20 cellular contexts compared by ENCODE assay signal in the genomic region with DNA sequence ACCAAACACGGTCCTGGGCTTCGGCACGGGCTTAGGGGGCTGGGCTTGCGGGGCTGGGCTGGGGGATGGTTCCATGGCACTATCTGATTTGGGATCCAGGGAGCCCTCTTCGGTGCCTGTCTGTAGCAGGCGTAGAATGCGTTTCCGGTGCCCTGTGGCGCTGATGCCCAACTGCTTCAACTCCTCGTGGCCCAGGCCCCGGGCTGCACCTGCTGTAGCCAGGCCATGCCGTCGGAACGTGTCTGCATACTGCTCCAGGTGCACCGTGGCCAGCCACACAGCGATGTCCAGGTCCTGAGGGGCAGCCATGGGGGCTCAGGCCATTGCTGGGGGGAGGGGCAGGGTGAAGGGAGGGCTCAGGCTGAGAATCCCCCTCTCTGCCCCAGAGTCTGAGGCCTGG. TPM values are rescaled to one million over a fixed set of nuclear protein-coding genes. Genes with fewer than 3 reads are reported as not detected.
A peak's percentile ranks its signal among the peaks of the same experiment; 100 is the strongest.
DNase-seq lines count a peak whose midpoint lies in the region; ATAC-seq and TF ChIP-seq lines count a peak whose summit lies in the region.
"Had no signal": no experiment of that assay in that cellular context is flagged by ENCODE, and none has a peak within 500 bp of the region (broad histone marks: within the 10 kb centered on the region; RNA-seq: fewer than 3 reads in every experiment).

No MANE protein-coding gene starts in this region.

- H3K27me3 ChIP-seq in iPS-20b (ENCODE audit: insufficient read depth, low read length) (no peaks in the 10 kb centered on the region), gastrocnemius medialis (peaks cover 0 to 7% (median 2%) of the 10 kb centered on the region in 3 donors), brain microvascular endothelial cell (replicated peaks) (no peaks in the 10 kb centered on the region)
- H3K27me3 ChIP-seq: body of pancreas, testis had no signal

- no peak for DNase-seq in HFF-Myc (ENCODE audit: extremely low read depth, low read depth)
- DNase-seq in gastrocnemius medialis: no peak
- no peak for DNase-seq in HPDE6-E6E7 (ENCODE audit: extremely low spot score)
- DNase-seq in brain microvascular endothelial cell: no peak
- no peak for DNase-seq in NCI-H2107 (lab: John Stamatoyannopoulos, UW)
- DNase-seq: activated CD8-positive, alpha-beta T cell treated with anti-CD3 and anti-CD28 coated beads for 36 hours; activated T-cell treated with anti-CD3 and anti-CD28 coated beads, Interleukin-2, amount 50 U/mL, for 4 hours; AML-193; body of pancreas; GDM1; NCI-H1092 treated with DMSO at 0.1 percent for 48 hours; NCI-H774; stimulated activated CD4-positive, alpha-beta T cell treated with anti-CD3 and anti-CD28 coated beads, Interleukin-4, amount 100 ng/mL, for 1 hour; T-helper 17 cell; testis had no signal

- intact Hi-C loops in gastrocnemius medialis (cut with DNase I; ENCODE audit: low total_unique reads): no loop called here

- TF ChIP-seq CTCF in HFF-Myc (IDR thresholded peaks at IDR 0.05; ENCODE audit: low read depth, low read length, missing control alignments): no peak
- no peak for TF ChIP-seq CTCF in VCaP (conservative IDR thresholded peaks at IDR 0.05)
- TF ChIP-seq CTCF in gastrocnemius medialis (IDR thresholded peaks at IDR 0.05 in 4 of 5, conservative IDR thresholded peaks at IDR 0.05 in 1 of 5): no peak
- no peak for TF ChIP-seq CTCF in brain microvascular endothelial cell (IDR thresholded peaks at IDR 0.05; ENCODE audit: low read depth, low read length, missing control alignments)

- in situ Hi-C loops in gastrocnemius medialis (cut with MboI; ENCODE audit: low sequenced_read_pairs in 4 of 4): loop anchor here (25.0 kb wide), 1 partner anchor 457 kb away; no protein-coding TSS in a partner anchor
- in situ Hi-C loops in brain microvascular endothelial cell (cut with HindIII; ENCODE audit: low pct_ligation_motif_present, low sequenced_read_pairs): no loop called here

- H3K4me1 ChIP-seq in iPS-20b (ENCODE audit: insufficient read depth, low read length): peaks cover 24% of the 10 kb centered on the region
- H3K4me1 ChIP-seq in gastrocnemius medialis: peaks cover 0 to 7% of the 10 kb centered on the region in 2 donors

- no peak for TF ChIP-seq POLR2A in gastrocnemius medialis (IDR thresholded peaks at IDR 0.05)

- H3K9me3 ChIP-seq in iPS-20b (ENCODE audit: insufficient read depth, low read depth, low read length): no peaks in the 10 kb centered on the region
- H3K9me3 ChIP-seq in gastrocnemius medialis: no peaks in the 10 kb centered on the region
- H3K9me3 ChIP-seq: body of pancreas, testis had no signal

- ATAC-seq in gastrocnemius medialis: no peak
- ATAC-seq in GM21515 (IDR thresholded peaks at IDR 0.05; ENCODE audit: unreplicated experiment): no peak
- ATAC-seq: activated CD8-positive, alpha-beta T cell treated with anti-CD3 and anti-CD28 coated beads for 36 hours; activated naive CD4-positive, alpha-beta T cell treated with anti-CD3 and anti-CD28 coated beads, Interleukin-2, amount 50 U/mL, for 72 hours; activated T-cell treated with anti-CD3 and anti-CD28 coated beads, Interleukin-2, amount 50 U/mL, for 4 hours; T-helper 17 cell had no signal

- H3K36me3 ChIP-seq in iPS-20b (ENCODE audit: insufficient read depth, low read depth, low read length) (peaks cover 34% of the 10 kb centered on the region), gastrocnemius medialis (no peaks in the 10 kb centered on the region), brain microvascular endothelial cell (replicated peaks) (peaks cover 3% of the 10 kb centered on the region)

- H3K4me3 ChIP-seq in HFF-Myc (replicated peaks; ENCODE audit: low read depth, low read length): peak overlapping the region; percentile 44; the same call in 1 of the 2 replicates
- H3K4me3 ChIP-seq in iPS-20b (ENCODE audit: low read length): peak overlapping the region; percentile 90; the same call in 1 of the 2 replicates
- H3K4me3 ChIP-seq in gastrocnemius medialis: peak overlapping the region in 3 of 4 donors; percentile 13 to 51 (median 20)
- H3K4me3 ChIP-seq in brain microvascular endothelial cell (ENCODE audit: low read depth, low read length): no peak overlapping the region
- H3K4me3 ChIP-seq: body of pancreas, testis had no signal

- H3K9ac ChIP-seq in iPS-20b (ENCODE audit: low read depth, low read length): peak overlapping the region; percentile 51; the same call in 1 of the 2 replicates
- H3K9ac ChIP-seq: KMS-11 had no signal

- H3K27ac ChIP-seq in VCaP (peak overlapping the region; percentile 94), iPS-20b (ENCODE audit: low read length) (peak overlapping the region; percentile 52), gastrocnemius medialis (no peak overlapping the region), brain microvascular endothelial cell (no peak overlapping the region)
- H3K27ac ChIP-seq: body of pancreas, KMS-11, testis had no signal

RNA-seq across cellular contexts. Expression of a gene that starts 1.9 kb away (rescaled TPM):
- 1 to 10 TPM; 1.6 to 5.5 (median 3.0) TPM for total RNA-seq in gastrocnemius medialis

RNA-seq across cellular contexts. Expression of a gene that starts 29.0 kb away (rescaled TPM):
- 1 to 10 TPM in 1 of 4 donors, under 1 TPM in 3; 0.32 to 2.6 (median 0.65) TPM for total RNA-seq in gastrocnemius medialis

RNA-seq across cellular contexts. Expression of a gene that starts 43.4 kb away (rescaled TPM):
- total RNA-seq in gastrocnemius medialis: 1 to 10 TPM in 1 of 4 donors, under 1 TPM in 1, not detected in 2; 0.16 to 1.1 TPM

RNA-seq across cellular contexts. Expression of a gene that starts 43.5 kb away (rescaled TPM):
- total RNA-seq in gastrocnemius medialis: 10 to 100 TPM; 29.8 to 40.7 (median 35.7) TPM

Comparison
In these comparisons a context has a peak if more than half of its experiments do, and no peak if none do; other contexts are left out.
1. H3K27ac ChIP-seq: peak in VCaP (single experiment) and iPS-20b (single experiment); none in gastrocnemius medialis (0 of 4) and brain microvascular endothelial cell (single experiment).